26 cellular contexts compared by ENCODE assay signal in the genomic region with DNA sequence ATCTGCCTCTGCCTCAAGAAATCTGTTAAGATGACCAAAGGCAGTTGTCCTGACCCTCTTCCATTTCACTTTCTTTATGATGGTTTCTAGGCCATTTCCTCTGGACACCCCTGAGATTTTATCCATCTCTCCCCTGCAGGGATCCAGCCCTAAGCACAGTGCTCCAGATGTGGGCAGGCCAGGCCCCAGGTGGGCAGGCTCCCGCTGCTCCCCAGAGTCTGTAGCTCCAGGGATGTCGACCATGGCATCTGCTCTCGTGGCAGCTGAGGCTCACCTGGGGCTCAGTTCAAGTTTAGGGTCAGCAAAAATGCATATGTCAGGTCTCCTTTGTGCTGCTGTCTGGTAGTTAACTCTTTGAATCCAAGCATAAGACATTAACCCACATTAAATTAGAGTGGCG. TPM values are rescaled to one million over a fixed set of nuclear protein-coding genes. Genes with fewer than 3 reads are reported as not detected.
"Had no signal": no experiment of that assay in that cellular context is flagged by ENCODE, and none has a peak within 500 bp of the region (broad histone marks: within the 10 kb centered on the region; RNA-seq: fewer than 3 reads in every experiment).

No MANE protein-coding gene starts in this region.

- H3K4me3 Mint-ChIP-seq: activated B cell treated with CpG ODN at 0.5 μM for 24 hours; activated CD4-positive, alpha-beta T cell treated with anti-CD3 and anti-CD28 coated beads for 36 hours; endodermal cell; memory B cell; nephron progenitor cell had no signal

- ATAC-seq: activated CD4-positive, alpha-beta T cell treated with anti-CD3 and anti-CD28 coated beads for 36 hours; gastrocnemius medialis; left cardiac atrium; mucosa of descending colon had no signal

- H3K27ac Mint-ChIP-seq: activated B cell treated with CpG ODN at 0.5 μM for 24 hours; activated CD4-positive, alpha-beta T cell treated with anti-CD3 and anti-CD28 coated beads for 36 hours; endodermal cell; memory B cell; nephron progenitor cell had no signal

- H3K36me3 Mint-ChIP-seq: memory B cell had no signal

- DNase-seq: activated B cell treated with CpG ODN at 0.5 μM for 24 hours; activated CD4-positive, alpha-beta T cell treated with anti-CD3 and anti-CD28 coated beads for 36 hours; activated CD4-positive, alpha-beta T cell treated with anti-CD3 and anti-CD28 coated beads, Interleukin-2, amount 50 U/mL, for 4 hours; activated CD8-positive, alpha-beta memory T cell treated with anti-CD3 and anti-CD28 coated beads for 24 hours; activated CD8-positive, alpha-beta memory T cell treated with anti-CD3 and anti-CD28 coated beads, Interleukin-2, amount 50 U/mL, for 4 hours; activated naive CD4-positive, alpha-beta T cell treated with Interleukin-2 at 50 U/mL for 16 hours; activated T-cell treated with anti-CD3 and anti-CD28 coated beads, Interleukin-2, amount 50 U/mL, for 48 hours; amygdala; cortex of kidney; endodermal cell; esophagus squamous epithelium; gastrocnemius medialis; head of caudate nucleus; islet precursor cell; left cardiac atrium; mucosa of descending colon; nephron progenitor cell; nucleus accumbens; stimulated activated CD4-positive, alpha-beta T cell treated with anti-CD3 and anti-CD28 coated beads, Interleukin-2, amount 100 ng/mL, for 48 hours; stimulated activated naive CD4-positive, alpha-beta T cell; T-helper 9 cell had no signal

- H3K9me3 Mint-ChIP-seq: activated B cell treated with CpG ODN at 0.5 μM for 24 hours, endodermal cell, memory B cell, nephron progenitor cell had no signal

- H3K27me3 Mint-ChIP-seq: activated B cell treated with CpG ODN at 0.5 μM for 24 hours; activated CD4-positive, alpha-beta T cell treated with anti-CD3 and anti-CD28 coated beads for 36 hours; memory B cell had no signal

- H3K4me1 Mint-ChIP-seq: activated B cell treated with CpG ODN at 0.5 μM for 24 hours, endodermal cell, memory B cell had no signal

RNA-seq across cellular contexts. Expression of a gene that starts 48.7 kb away (rescaled TPM):
- total RNA-seq: activated B cell treated with CpG ODN at 0.5 μM for 24 hours; activated CD4-positive, alpha-beta T cell treated with anti-CD3 and anti-CD28 coated beads for 36 hours; cerebellum; endodermal cell; esophagus squamous epithelium; gastrocnemius medialis; mucosa of descending colon; renal cortical epithelial cell; T-helper 1 cell treated with Interleukin-12 subunit alpha and Interleukin-12 subunit beta and Interleukin-4 antibody, amounts not matched to agents 30 ng/mL and 1 ng/mL, for 36 hours; ureter had no signal
